In the genomic region with DNA sequence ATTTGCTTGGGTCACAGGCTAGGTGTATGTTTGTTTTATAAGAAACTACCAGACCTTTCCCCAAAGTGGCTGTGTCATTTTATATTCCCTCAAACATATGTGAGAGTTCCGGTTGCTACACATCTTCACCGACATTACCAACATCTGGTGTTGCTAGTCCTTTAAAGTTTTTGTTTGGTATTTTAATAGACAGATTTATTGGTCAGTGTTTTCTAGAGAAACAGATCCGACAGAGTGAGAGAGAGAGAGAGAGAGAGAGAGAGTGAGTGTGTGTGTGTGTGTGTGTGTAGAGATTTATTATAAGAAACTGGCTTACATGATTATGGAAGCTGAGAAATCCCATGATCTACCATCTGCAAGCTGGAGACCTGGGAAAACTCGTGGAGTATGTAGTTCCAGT, we compare ENCODE assay signal across 26 cellular contexts. TPM values are rescaled to one million over a fixed set of nuclear protein-coding genes. Genes with fewer than 3 reads are reported as not detected.
DNase-seq lines count a peak whose midpoint lies in the region; ATAC-seq and TF ChIP-seq lines count a peak whose summit lies in the region.
"Had no signal": no experiment of that assay in that cellular context is flagged by ENCODE, and none has a peak within 500 bp of the region (broad histone marks: within the 10 kb centered on the region; RNA-seq: fewer than 3 reads in every experiment).

No MANE protein-coding gene starts in this region.

- H3K27me3 ChIP-seq in Loucy (ENCODE audit: insufficient read depth, low read length, poor library complexity, severe bottlenecking) (no peaks in the 10 kb centered on the region), thymus (ENCODE audit: control insufficient read depth, insufficient read depth) (no peaks in the 10 kb centered on the region)
- H3K27me3 ChIP-seq: dorsolateral prefrontal cortex had no signal

- H3K36me3 ChIP-seq in Loucy (ENCODE audit: insufficient read depth, low read length): peaks cover 62% of the 10 kb centered on the region
- H3K36me3 ChIP-seq in thymus (ENCODE audit: control insufficient read depth, insufficient read depth): peaks cover 3% of the 10 kb centered on the region
- H3K36me3 ChIP-seq: WERI-Rb-1 had no signal

- peak overlapping the region; percentile 64 for H3K9ac ChIP-seq in Loucy (ENCODE audit: low read depth, low read length, poor library complexity, severe bottlenecking)

- H2AFZ ChIP-seq in Loucy (ENCODE audit: low read length): no peak overlapping the region
- H2AFZ ChIP-seq: PC-9 had no signal

- peak overlapping the region; percentile 64 for H3K27ac ChIP-seq in thymus (ENCODE audit: low read depth)
- H3K27ac ChIP-seq: dorsolateral prefrontal cortex, PC-9 had no signal

- H3K79me2 ChIP-seq in Loucy (ENCODE audit: insufficient read depth, low read length): peaks cover 100% of the 10 kb centered on the region

- H3K4me3 Mint-ChIP-seq in activated T-cell treated with anti-CD3 and anti-CD28 coated beads, Interleukin-2, amount 50 U/mL, for 72 hours: no peak overlapping the region
- no peak overlapping the region for H3K4me3 Mint-ChIP-seq in mesothelial cell of epicardium
- H3K4me3 Mint-ChIP-seq: activated CD4-positive, alpha-beta T cell treated with anti-CD3 and anti-CD28 coated beads, Interleukin-2, amount 10 ng/mL, durations not matched to agents 7 days and 5 days; activated naive CD4-positive, alpha-beta T cell treated with anti-CD3 and anti-CD28 coated beads for 36 hours; activated T-cell treated with anti-CD3 and anti-CD28 coated beads, Interleukin-2, amount 50 U/mL, for 4 hours; brain; HFFc6 had no signal

- H3K4me1 ChIP-seq in Loucy (ENCODE audit: insufficient read depth, low read length, poor library complexity, severe bottlenecking) (peaks cover 92% of the 10 kb centered on the region), thymus (ENCODE audit: control insufficient read depth, insufficient read depth, low read length) (peaks cover 78% of the 10 kb centered on the region)

- no peaks in the 10 kb centered on the region for H3F3A ChIP-seq in Loucy (ENCODE audit: low read depth)

- TF ChIP-seq CTCF in Loucy (conservative IDR thresholded peaks at IDR 0.05; ENCODE audit: low read length): no peak
- no peak for TF ChIP-seq CTCF in mesothelial cell of epicardium (IDR thresholded peaks at IDR 0.05; ENCODE audit: unreplicated experiment)
- TF ChIP-seq CTCF in GM10248 (IDR thresholded peaks at IDR 0.05; ENCODE audit: control extremely low read depth, extremely low read depth, low read depth, missing control alignments): no peak

- WGBS in thymus: 93% methylated on average over 4 of the region's 4 CpGs

- H3K9me2 ChIP-seq in Loucy (replicated peaks; ENCODE audit: low read depth, low read length): no peaks in the 10 kb centered on the region

- peak overlapping the region; percentile 84 for H3K27ac Mint-ChIP-seq in activated T-cell treated with anti-CD3 and anti-CD28 coated beads, Interleukin-2, amount 50 U/mL, for 72 hours
- H3K27ac Mint-ChIP-seq in mesothelial cell of epicardium: peak overlapping the region; percentile 72
- H3K27ac Mint-ChIP-seq: activated CD4-positive, alpha-beta T cell treated with anti-CD3 and anti-CD28 coated beads, Interleukin-2, amount 10 ng/mL, durations not matched to agents 7 days and 5 days; activated naive CD4-positive, alpha-beta T cell treated with anti-CD3 and anti-CD28 coated beads for 36 hours; HFFc6 had no signal

- H3K4me3 ChIP-seq in Loucy (ENCODE audit: low read length, poor library complexity, severe bottlenecking) (no peak overlapping the region), thymus (ENCODE audit: low read length) (no peak overlapping the region)
- H3K4me3 ChIP-seq: dorsolateral prefrontal cortex, PC-9 had no signal

- CTCF ChIA-PET in GM10248 (lab: Yijun Ruan, JAX): interaction anchor here (0.8 to 1.0 kb wide), 2 partner anchors 11 to 13 kb away, joined by 3 read pairs; no protein-coding TSS in a partner anchor

- peaks cover 93% of the 10 kb centered on the region for H4K20me1 ChIP-seq in Loucy (ENCODE audit: insufficient read depth, low read length, poor library complexity, severe bottlenecking)

- no peak for ATAC-seq in activated T-cell treated with anti-CD3 and anti-CD28 coated beads, Interleukin-2, amount 50 U/mL, for 72 hours (replicated peaks in 1 of 2)
- ATAC-seq: activated T-cell treated with anti-CD3 and anti-CD28 coated beads, Interleukin-2, amount 50 U/mL, for 4 hours; Right ventricle myocardium inferior had no signal

- H3K4me1 Mint-ChIP-seq in activated T-cell treated with anti-CD3 and anti-CD28 coated beads, Interleukin-2, amount 50 U/mL, for 72 hours (ENCODE audit: low read depth): peaks cover 19% of the 10 kb centered on the region
- H3K4me1 Mint-ChIP-seq in mesothelial cell of epicardium: peaks cover 39% of the 10 kb centered on the region

- POLR2A ChIA-PET in GM10248 (lab: Yijun Ruan, JAX): no interaction called here

- H3K9me3 ChIP-seq in Loucy (ENCODE audit: insufficient read depth, low read depth, low read length) (no peaks in the 10 kb centered on the region), thymus (ENCODE audit: control insufficient read depth) (no peaks in the 10 kb centered on the region)

- peaks cover 2 to 3% of the 10 kb centered on the region in 2 donors for H3K36me3 Mint-ChIP-seq in activated T-cell treated with anti-CD3 and anti-CD28 coated beads, Interleukin-2, amount 50 U/mL, for 72 hours (ENCODE audit: insufficient read depth in 2 of 2)
- peaks cover 2% of the 10 kb centered on the region for H3K36me3 Mint-ChIP-seq in mesothelial cell of epicardium

- H3K9me3 Mint-ChIP-seq in activated T-cell treated with anti-CD3 and anti-CD28 coated beads, Interleukin-2, amount 50 U/mL, for 72 hours: no peaks in the 10 kb centered on the region
- H3K9me3 Mint-ChIP-seq in mesothelial cell of epicardium: peaks cover 3% of the 10 kb centered on the region
- H3K9me3 Mint-ChIP-seq: activated CD4-positive, alpha-beta T cell treated with anti-CD3 and anti-CD28 coated beads, Interleukin-2, amount 10 ng/mL, durations not matched to agents 7 days and 5 days; activated naive CD4-positive, alpha-beta T cell treated with anti-CD3 and anti-CD28 coated beads for 36 hours; activated T-cell treated with anti-CD3 and anti-CD28 coated beads, Interleukin-2, amount 50 U/mL, for 4 hours; HFFc6 had no signal

- no peaks in the 10 kb centered on the region for H3K27me3 Mint-ChIP-seq in activated T-cell treated with anti-CD3 and anti-CD28 coated beads, Interleukin-2, amount 50 U/mL, for 72 hours (ENCODE audit: low read depth)
- H3K27me3 Mint-ChIP-seq in mesothelial cell of epicardium (ENCODE audit: low read depth): no peaks in the 10 kb centered on the region
- H3K27me3 Mint-ChIP-seq: activated CD4-positive, alpha-beta T cell treated with anti-CD3 and anti-CD28 coated beads, Interleukin-2, amount 10 ng/mL, durations not matched to agents 7 days and 5 days; brain had no signal

- DNase-seq in activated T-cell treated with anti-CD3 and anti-CD28 coated beads, Interleukin-2, amount 50 U/mL, for 72 hours: no peak
- DNase-seq in activated T-cell treated with anti-CD3 and anti-CD28 coated beads, Interleukin-2, amount 50 U/mL, for 48 hours: no peak
- no peak for DNase-seq in mesothelial cell of epicardium (ENCODE audit: low spot score in 2 of 2, unreplicated experiment in 2 of 2)
- DNase-seq in GM10248 (ENCODE audit: extremely low spot score): no peak
- DNase-seq in activated CD4-positive, CD25-positive, alpha-beta regulatory T cell treated with anti-CD3 and anti-CD28 coated beads, Interleukin-2, amount 50 U/mL, for 72 hours: no peak
- DNase-seq in SKM-1 treated with dmso at 0.1 percent for 144 hours (lab: John Stamatoyannopoulos, UW; ENCODE audit: unreplicated experiment): no peak
- DNase-seq: 8988T; activated CD4-positive, alpha-beta T cell treated with anti-CD3 and anti-CD28 coated beads, Interleukin-2, amount 10 ng/mL, durations not matched to agents 7 days and 5 days; activated naive CD4-positive, alpha-beta T cell treated with anti-CD3 and anti-CD28 coated beads for 36 hours; activated T-cell treated with anti-CD3 and anti-CD28 coated beads, Interleukin-2, amount 50 U/mL, for 4 hours; AML-193; dorsolateral prefrontal cortex; HFFc6; left cardiac atrium; NCI-H1048; NCI-H1694 treated with DMSO at 0.1 percent for 48 hours; NCI-H2171 treated with DMSO at 0.1 percent for 48 hours; NCI-H524 treated with DMSO at 0.1 percent for 48 hours; PC-9; stimulated activated CD4-positive, alpha-beta T cell treated with anti-CD3 and anti-CD28 coated beads, Interleukin-15, amount 100 ng/mL, for 24 hours; stimulated activated naive CD4-positive, alpha-beta T cell; WERI-Rb-1 had no signal

- no peak overlapping the region for H3K4me2 ChIP-seq in Loucy (ENCODE audit: low read depth, low read length, poor library complexity, severe bottlenecking)
- H3K4me2 ChIP-seq: PC-9 had no signal

RNA-seq across cellular contexts. Expression of a gene that starts 31.0 kb away (rescaled TPM):
- under 1 TPM; 0.35 to 0.43 TPM for total RNA-seq in activated T-cell treated with anti-CD3 and anti-CD28 coated beads, Interleukin-2, amount 50 U/mL, for 72 hours
- 0.65 to 0.86 TPM (median 0.66 TPM) in 3 replicates for total RNA-seq in mesothelial cell of epicardium
- 1.6 TPM for polyA plus RNA-seq in thymus
